In the genomic region with DNA sequence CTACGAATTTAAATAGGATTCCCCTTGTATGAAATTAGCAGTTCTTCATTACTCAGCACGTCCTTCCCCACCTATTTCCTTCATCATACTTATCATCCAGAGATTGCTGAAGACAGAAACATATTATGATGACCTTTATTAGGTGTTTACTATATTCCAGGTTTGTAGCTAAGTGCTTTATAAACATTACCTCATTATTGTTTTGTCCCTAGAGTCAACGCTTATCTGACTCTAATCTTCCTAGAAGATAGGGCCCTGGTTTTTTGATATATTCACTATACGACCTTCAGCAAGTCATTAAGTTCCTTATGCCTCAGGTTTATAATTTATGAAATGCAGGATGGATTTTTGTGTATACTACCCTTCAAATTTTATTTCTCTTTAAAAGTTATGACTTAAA, we compare ENCODE assay signal across 10 cellular contexts. TPM values are rescaled to one million over a fixed set of nuclear protein-coding genes. Genes with fewer than 3 reads are reported as not detected.
"Had no signal": no experiment of that assay in that cellular context is flagged by ENCODE, and none has a peak within 500 bp of the region (broad histone marks: within the 10 kb centered on the region; RNA-seq: fewer than 3 reads in every experiment).

No MANE protein-coding gene starts in this region.

- H3K4me3 ChIP-seq: K562 had no signal

- DNase-seq: Karpas-422, Kasumi-1, KBM-7, KG1 had no signal

- FAIRE-seq: HepG2, HTR-8/SVneo, K562 had no signal

- H3K27ac ChIP-seq: HL-60, KMS-11 had no signal

- ATAC-seq: HepG2, K562 had no signal

- H3K4me2 ChIP-seq: KMS-11 had no signal

RNA-seq across cellular contexts. Expression of gene NRP1, which starts 36.8 kb away (rescaled TPM):
- polyA plus RNA-seq: IgD-negative memory B cell had no signal
